17 cellular contexts compared by ENCODE assay signal in the genomic region with DNA sequence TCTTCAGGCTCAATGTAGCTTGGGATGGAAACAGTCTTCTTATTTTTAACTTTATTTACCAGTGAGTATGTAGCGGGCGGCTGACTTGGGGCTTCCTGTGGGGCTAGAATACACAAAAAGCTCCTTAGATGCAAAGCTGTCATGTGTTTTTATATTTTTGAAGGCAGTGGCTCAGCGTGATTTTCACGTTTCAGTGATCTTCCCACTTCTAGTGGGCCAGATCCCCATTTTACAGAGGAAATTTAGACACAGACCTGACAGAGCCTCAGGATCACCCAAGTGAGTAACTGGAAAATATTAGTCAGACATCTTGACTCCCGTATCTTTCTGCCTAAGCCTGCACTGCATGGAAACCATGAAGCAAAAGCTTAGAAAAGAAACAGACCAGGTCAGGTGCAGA. TPM values are rescaled to one million over a fixed set of nuclear protein-coding genes. Genes with fewer than 3 reads are reported as not detected.
DNase-seq lines count a peak whose midpoint lies in the region; ATAC-seq and TF ChIP-seq lines count a peak whose summit lies in the region.
"Had no signal": no experiment of that assay in that cellular context is flagged by ENCODE, and none has a peak within 500 bp of the region (broad histone marks: within the 10 kb centered on the region; RNA-seq: fewer than 3 reads in every experiment).

No MANE protein-coding gene starts in this region.

- no peaks in the 10 kb centered on the region for H4K20me1 ChIP-seq in BLaER1

- TF ChIP-seq POLR2A in Peyer's patch (IDR thresholded peaks at IDR 0.05): no peak

- peak overlapping the region; percentile 66 for H3K27ac ChIP-seq in BLaER1
- H3K27ac ChIP-seq in Peyer's patch: peak overlapping the region in 3 of 4 donors; percentile 22 to 80 (median 52)

- H3K4me1 ChIP-seq in BLaER1: peaks cover 48% of the 10 kb centered on the region
- H3K4me1 ChIP-seq in Peyer's patch: peaks cover 0 to 6% (median 2%) of the 10 kb centered on the region in 4 donors
- H3K4me1 ChIP-seq in mucosa of descending colon (ENCODE audit: low read depth): no peaks in the 10 kb centered on the region
- H3K4me1 ChIP-seq: esophagus muscularis mucosa, pancreas had no signal

- DNase-seq in GM20000 (ENCODE audit: low spot score) (peak; percentile 26), Peyer's patch (peak in 2 of 3 donors; percentile 81), mucosa of descending colon (no peak), cortex of kidney (lab: John Stamatoyannopoulos, UW) (no peak)
- DNase-seq: heart right ventricle, KBM-7, kidney, NCI-H1105 treated with DMSO at 0.1 percent for 48 hours, pancreas, substantia nigra had no signal

- peak; percentile 40 for ATAC-seq in mucosa of descending colon
- ATAC-seq in HG02970 (IDR thresholded peaks at IDR 0.05; ENCODE audit: low FRiP score, unreplicated experiment): no peak
- no peak for ATAC-seq in GM21717 (IDR thresholded peaks at IDR 0.05; ENCODE audit: unreplicated experiment)
- no peak for ATAC-seq in HG03354 (IDR thresholded peaks at IDR 0.05; ENCODE audit: poor library complexity, severe bottlenecking, unreplicated experiment)

- peak overlapping the region; percentile 56 for H3K9ac ChIP-seq in BLaER1

- H3K4me3 ChIP-seq in BLaER1 (peak overlapping the region; percentile 23; the same call in 1 of the 2 replicates), Peyer's patch (no peak overlapping the region), mucosa of descending colon (no peak overlapping the region)
- H3K4me3 ChIP-seq: esophagus muscularis mucosa, heart right ventricle, pancreas, smooth muscle cell had no signal

- intact Hi-C loops in mucosa of descending colon (cut with DNase I, micrococcal nuclease): no loop called here

- H3K27me3 ChIP-seq in BLaER1 (no peaks in the 10 kb centered on the region), Peyer's patch (no peaks in the 10 kb centered on the region)
- H3K27me3 ChIP-seq: esophagus muscularis mucosa, heart right ventricle, pancreas had no signal

- H3K9me3 ChIP-seq in BLaER1 (no peaks in the 10 kb centered on the region), Peyer's patch (no peaks in the 10 kb centered on the region), mucosa of descending colon (no peaks in the 10 kb centered on the region)
- H3K9me3 ChIP-seq: esophagus muscularis mucosa, heart right ventricle, pancreas had no signal

- H3K36me3 ChIP-seq in BLaER1 (peaks cover 10% of the 10 kb centered on the region; the same call in 1 of the 2 replicates), Peyer's patch (peaks cover 0 to 11% (median 0%) of the 10 kb centered on the region in 3 donors), mucosa of descending colon (ENCODE audit: low read depth) (no peaks in the 10 kb centered on the region)

- peak overlapping the region; percentile 75 for H3K4me2 ChIP-seq in BLaER1
- H3K4me2 ChIP-seq: smooth muscle cell had no signal

- TF ChIP-seq CTCF in GM20000 (IDR thresholded peaks at IDR 0.05; ENCODE audit: extremely low read depth, missing control alignments) (no peak), Peyer's patch (IDR thresholded peaks at IDR 0.05) (no peak), mucosa of descending colon (IDR thresholded peaks at IDR 0.05) (no peak)

RNA-seq across cellular contexts. Expression of a gene that starts 19.2 kb away (rescaled TPM):
- total RNA-seq in Peyer's patch: 10 to 100 TPM; 10.2 to 23.9 (median 18.5) TPM
- total RNA-seq in mucosa of descending colon: 10 to 100 TPM in 1 of 3 donors, 1 to 10 TPM in 2; 4.7 to 10.9 (median 6.5) TPM

RNA-seq across cellular contexts. Expression of a gene that starts 23.8 kb away (rescaled TPM):
- total RNA-seq in Peyer's patch (10 to 100 TPM in 1 of 4 donors, 1 to 10 TPM in 1, under 1 TPM in 1, not detected in 1; 0.35 to 16.5 (median 1.5) TPM), mucosa of descending colon (1 to 10 TPM; 1.1 to 3.0 (median 2.8) TPM)
- total RNA-seq: dermis blood vessel endothelial cell, smooth muscle cell had no signal

Comparison
In these comparisons a context has a peak if more than half of its experiments do, and no peak if none do; other contexts are left out.
1. DNase-seq: peak in GM20000 (single experiment) and Peyer's patch (2 of 3); none in mucosa of descending colon (0 of 3) and cortex of kidney (single experiment).